ENCODE assay signal across 1 cellular context in the genomic region with DNA sequence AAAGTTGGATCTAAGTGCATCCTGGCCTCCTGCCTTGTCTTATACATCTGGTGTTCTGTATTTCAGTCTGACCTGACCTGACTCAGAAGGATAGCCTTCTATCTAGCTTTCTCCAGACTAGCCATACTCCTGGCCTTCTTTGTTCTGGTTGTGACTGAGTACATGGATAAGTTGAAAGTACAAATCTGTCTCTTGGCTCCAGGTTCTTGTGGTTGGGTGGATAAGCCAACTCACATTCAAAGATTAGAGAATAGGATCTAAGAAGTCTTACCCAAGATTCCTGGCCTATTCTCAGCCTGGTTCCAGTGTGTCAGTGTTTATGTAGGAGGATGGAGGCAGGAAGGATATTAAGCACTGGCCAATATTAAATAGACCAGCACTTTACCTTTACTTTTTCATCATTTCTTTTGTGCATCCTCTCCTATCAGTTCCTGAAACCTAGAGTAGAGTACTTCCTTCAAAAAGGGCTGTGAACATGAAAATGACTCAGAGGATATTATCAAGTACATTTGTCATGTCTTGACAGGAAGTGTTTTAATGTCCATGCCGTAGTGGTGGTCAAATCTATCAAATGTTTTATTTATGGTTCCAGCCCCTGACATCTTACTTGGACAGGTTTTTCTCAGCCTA.
TF ChIP-seq lines count a peak whose summit lies in the region.

No MANE protein-coding gene starts in this region.

TF ChIP-seq in SK-N-SH treated with all-trans-retinoic acid at 6 μM for 48 hours, 23 proteins besides CTCF, POLR2A, EP300 and RAD21:
- TF ChIP-seq ZNF70 (CRISPR knock-in tag; IDR thresholded peaks at IDR 0.05) (no peak), GLIS3 (CRISPR knock-in tag; IDR thresholded peaks at IDR 0.05) (no peak), ISL1 (CRISPR knock-in tag; IDR thresholded peaks at IDR 0.05) (peak; percentile 43)
